In genomic region chr7:97971990-97972943, GRCh38 we compare ENCODE assay signal across 8 cellular contexts. TPM values are rescaled to one million over a fixed set of nuclear protein-coding genes. Genes with fewer than 3 reads are reported as not detected.
A peak's percentile ranks its signal among the peaks of the same experiment; 100 is the strongest.
DNase-seq lines count a peak whose midpoint lies in the region; ATAC-seq and TF ChIP-seq lines count a peak whose summit lies in the region.

No MANE protein-coding gene starts in this region.

- peaks cover 0 to 4% (median 2%) of the 10 kb centered on the region in 3 donors for H3K4me1 ChIP-seq in skeletal muscle tissue (ENCODE audit: control insufficient read depth in 3 of 3, insufficient read depth in 3 of 3, low read length in 3 of 3)

- peak; percentile 55 for DNase-seq in NCI-H2029 treated with DMSO at 0.1 percent for 48 hours (lab: John Stamatoyannopoulos, UW)
- DNase-seq in UCSD-AML1 (lab: John Stamatoyannopoulos, UW; ENCODE audit: unreplicated experiment) = peak; percentile 57
- peak; percentile 47 for DNase-seq in brain microvascular endothelial cell

- peak; percentile 69 for TF ChIP-seq CTCF in 22Rv1 (IDR thresholded peaks at IDR 0.05)
- TF ChIP-seq CTCF in brain microvascular endothelial cell (IDR thresholded peaks at IDR 0.05; ENCODE audit: low read depth, low read length, missing control alignments) = peak; percentile 44

- peak overlapping the region; percentile 78 to 85 (median 82) for H3K9ac ChIP-seq in skeletal muscle tissue (ENCODE audit: low read depth in 1 of 3, low read length in 3 of 3)

- H3K9me3 ChIP-seq in iPS-18c (ENCODE audit: control insufficient read depth, insufficient read depth, low read length) (no peaks in the 10 kb centered on the region), skeletal muscle tissue (ENCODE audit: control insufficient read depth in 3 of 3, low read length in 3 of 3) (no peaks in the 10 kb centered on the region)

- H3K27ac ChIP-seq in 22Rv1 = peak overlapping the region; percentile 91
- peak overlapping the region; percentile 13 for H3K27ac ChIP-seq in brain microvascular endothelial cell
- H3K27ac ChIP-seq in skeletal muscle tissue (ENCODE audit: low read depth, low read length) = no peak overlapping the region

- H3K36me3 ChIP-seq in brain microvascular endothelial cell (replicated peaks) (no peaks in the 10 kb centered on the region), skeletal muscle tissue (ENCODE audit: control insufficient read depth in 3 of 3, insufficient read depth in 3 of 3, low read length in 3 of 3) (peaks cover 0 to 3% (median 0%) of the 10 kb centered on the region in 3 donors)

- peak overlapping the region; percentile 74 for H3K4me3 ChIP-seq in brain microvascular endothelial cell (ENCODE audit: low read depth, low read length)
- peak overlapping the region; percentile 81 for H3K4me3 ChIP-seq in iPS-18c (ENCODE audit: insufficient read depth, low read depth, low read length)
- peak overlapping the region; percentile 84 to 91 (median 87) for H3K4me3 ChIP-seq in skeletal muscle tissue (ENCODE audit: low read length in 3 of 3)

- TF ChIP-seq POLR2A in GM18505 (IDR thresholded peaks at IDR 0.05; ENCODE audit: borderline replicate concordance, extremely low read depth, insufficient read depth, insufficient read length) = peak; percentile 89

- H3K27me3 ChIP-seq in brain microvascular endothelial cell (replicated peaks) = no peaks in the 10 kb centered on the region
- no peaks in the 10 kb centered on the region for H3K27me3 ChIP-seq in skeletal muscle tissue (ENCODE audit: control insufficient read depth in 3 of 3, insufficient read depth in 3 of 3, low read length in 3 of 3)

- ATAC-seq in GM18505 (IDR thresholded peaks at IDR 0.05; ENCODE audit: unreplicated experiment) (peak; percentile 98), HG02943 (IDR thresholded peaks at IDR 0.05; ENCODE audit: low read depth, unreplicated experiment) (peak; percentile 98)

- in situ Hi-C loops in brain microvascular endothelial cell (cut with HindIII; ENCODE audit: low pct_ligation_motif_present, low sequenced_read_pairs) = no loop called here

RNA-seq across cellular contexts. Expression of gene OCM2, which starts 17.7 kb away (rescaled TPM):
- total RNA-seq in skeletal muscle tissue = not detected
